ENCODE assay signal across 1 cellular context in genomic region chr5:140358738-140359310, GRCh38.
TF ChIP-seq lines count a peak whose summit lies in the region.

No MANE protein-coding gene starts in this region.

TF ChIP-seq in GM23338, 12 proteins besides CTCF, POLR2A, EP300 and RAD21 (continued from another document):
- TF ChIP-seq ZNF462 (CRISPR knock-in tag; IDR thresholded peaks at IDR 0.05) = no peak
